In the genomic region with DNA sequence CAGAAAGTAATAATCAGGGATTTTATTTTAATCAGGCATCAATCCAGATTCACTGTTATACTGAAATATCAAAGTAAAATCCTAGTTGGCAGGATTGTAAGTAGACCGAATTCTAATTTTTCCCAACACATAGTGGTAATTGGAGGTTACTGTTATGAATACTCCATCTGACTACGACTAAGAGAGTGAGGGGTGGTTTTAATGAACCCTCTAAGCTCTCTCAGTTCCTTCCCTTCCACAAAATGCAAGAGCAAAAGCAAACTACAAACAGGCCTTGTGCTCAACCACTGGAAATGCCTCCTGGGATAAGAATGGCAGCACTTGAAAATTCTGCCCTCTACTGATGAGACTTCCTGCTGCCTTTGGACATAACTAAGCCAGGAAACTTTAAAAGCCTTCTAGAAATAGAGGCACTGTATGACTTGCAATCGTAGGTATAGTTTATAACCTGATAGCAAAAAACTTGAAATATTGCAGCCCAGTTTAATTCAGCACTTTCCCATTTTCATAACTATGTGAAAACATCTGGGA, we compare ENCODE assay signal across 9 cellular contexts.
A peak's percentile ranks its signal among the peaks of the same experiment; 100 is the strongest.
DNase-seq lines count a peak whose midpoint lies in the region.
"Had no signal": no experiment of that assay in that cellular context is flagged by ENCODE, and none has a peak within 500 bp of the region (broad histone marks: within the 10 kb centered on the region; RNA-seq: fewer than 3 reads in every experiment).

No MANE protein-coding gene starts in this region.

- no peaks in the 10 kb centered on the region for H3K27me3 ChIP-seq in effector memory CD4-positive, alpha-beta T cell (replicated peaks; ENCODE audit: control insufficient read depth, insufficient read depth, low read length, poor library complexity, severe bottlenecking)
- H3K27me3 ChIP-seq: ovary had no signal

- no peak overlapping the region for H3K27ac ChIP-seq in effector memory CD4-positive, alpha-beta T cell (ENCODE audit: insufficient read depth, low read length, poor library complexity, severe bottlenecking)
- H3K27ac ChIP-seq: ovary had no signal

- no peaks in the 10 kb centered on the region for H3K9me3 ChIP-seq in effector memory CD4-positive, alpha-beta T cell (ENCODE audit: control insufficient read depth, low read length)
- H3K9me3 ChIP-seq: ovary had no signal

- H3K4me3 ChIP-seq in Jurkat, Clone E6-1 (ENCODE audit: low read length): no peak overlapping the region
- no peak overlapping the region for H3K4me3 ChIP-seq in effector memory CD4-positive, alpha-beta T cell (ENCODE audit: insufficient read depth, low read depth, low read length, poor library complexity, severe bottlenecking)
- H3K4me3 ChIP-seq: ovary had no signal

- H3K36me3 ChIP-seq in effector memory CD4-positive, alpha-beta T cell (ENCODE audit: control insufficient read depth, insufficient read depth, low read length): peaks cover 11% of the 10 kb centered on the region
- H3K36me3 ChIP-seq: ovary had no signal

- DNase-seq in ELR (ENCODE audit: low read depth) (peak; percentile 59), cerebellar cortex (ENCODE audit: low spot score) (peak; percentile 16), midbrain (lab: John Stamatoyannopoulos, UW) (peak; percentile 70), GOT3 (lab: John Stamatoyannopoulos, UW) (no peak)
- DNase-seq in Jurkat, Clone E6-1 (ENCODE audit: low read depth, low spot score): peak; percentile 8
- DNase-seq in activated naive CD4-positive, alpha-beta T cell treated with Interleukin-2 at 50 U/mL for 16 hours: no peak
- no peak for DNase-seq in effector memory CD4-positive, alpha-beta T cell
- DNase-seq in activated naive CD4-positive, alpha-beta T cell treated with anti-CD3 and anti-CD28 coated beads, Interleukin-2, amount 50 U/mL, for 16 hours: no peak
- DNase-seq: ovary had no signal

- H3K4me1 ChIP-seq in effector memory CD4-positive, alpha-beta T cell (ENCODE audit: control insufficient read depth, insufficient read depth, low read length, poor library complexity, severe bottlenecking): no peaks in the 10 kb centered on the region

Comparison
In these comparisons a context has a peak if more than half of its experiments do, and no peak if none do; other contexts are left out.
1. DNase-seq: peak in ELR (single experiment), Jurkat, Clone E6-1 (single experiment), cerebellar cortex (single experiment) and midbrain (single experiment); none in activated naive CD4-positive, alpha-beta T cell treated with Interleukin-2 at 50 U/mL for 16 hours (single experiment), effector memory CD4-positive, alpha-beta T cell (0 of 3), GOT3 (single experiment) and activated naive CD4-positive, alpha-beta T cell treated with anti-CD3 and anti-CD28 coated beads, Interleukin-2, amount 50 U/mL, for 16 hours (single experiment).